In the genomic region with DNA sequence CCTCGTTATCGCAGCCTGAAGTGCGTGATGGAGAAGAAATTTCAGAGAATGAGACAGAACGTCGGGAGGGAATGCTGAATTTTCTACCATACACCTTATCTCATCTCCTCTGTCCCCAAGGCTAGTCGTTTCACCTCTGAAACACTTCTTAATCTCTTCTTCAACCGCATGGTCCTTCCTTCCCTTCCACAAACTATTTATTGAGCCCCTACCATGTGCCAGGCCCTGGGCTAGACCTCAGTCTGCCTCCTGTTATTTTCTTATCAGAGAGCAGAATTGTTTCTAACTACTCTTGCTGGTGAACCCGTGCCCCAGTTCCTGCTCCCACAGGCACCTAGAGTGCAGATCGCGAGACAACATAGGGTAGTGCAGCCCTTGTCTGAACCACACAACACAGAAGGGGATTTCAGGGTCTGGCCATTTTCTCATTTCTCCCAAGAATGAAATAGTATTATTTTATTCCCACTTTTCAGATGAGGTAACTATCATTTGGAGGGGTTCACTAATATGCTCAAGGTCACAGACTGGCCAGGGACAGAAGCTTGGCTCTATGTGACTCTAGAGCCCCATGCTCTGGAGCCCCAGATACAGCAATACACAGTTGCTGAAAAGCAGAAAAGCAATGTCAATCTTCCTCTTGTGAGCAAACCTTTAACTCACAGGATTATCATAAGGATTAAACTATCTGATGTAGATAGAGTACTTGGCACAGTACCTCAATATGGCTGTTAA, we compare ENCODE assay signal across 8 cellular contexts. TPM values are rescaled to one million over a fixed set of nuclear protein-coding genes. Genes with fewer than 3 reads are reported as not detected.
DNase-seq lines count a peak whose midpoint lies in the region; ATAC-seq and TF ChIP-seq lines count a peak whose summit lies in the region.

No MANE protein-coding gene starts in this region.

- peak overlapping the region; percentile 95 for H2AFZ ChIP-seq in IMR-90 (replicated peaks; ENCODE audit: low read length, poor library complexity)

- H3K23ac ChIP-seq in IMR-90 (ENCODE audit: low read depth, low read length), result peak overlapping the region; percentile 74

- no peak for TF ChIP-seq RAD21 in IMR-90 (IDR thresholded peaks at IDR 0.05; ENCODE audit: low read length)

- H3K14ac ChIP-seq in IMR-90 (replicated peaks; ENCODE audit: low read depth, low read length), result peak overlapping the region; percentile 68

- peak overlapping the region; percentile 100 for H3K4me2 ChIP-seq in IMR-90 (ENCODE audit: low read depth, low read length)

- POLR2A ChIA-PET in IMR-90 (lab: Charles Lee; ENCODE audit: unreplicated experiment), result no interaction called here

- H2BK20ac ChIP-seq in IMR-90 (ENCODE audit: low read depth, low read length), result no peak overlapping the region

- peak overlapping the region; percentile 82; the same call in 1 of the 2 replicates for H3K4ac ChIP-seq in IMR-90 (ENCODE audit: low read depth, low read length)

- peak overlapping the region; percentile 64 for H2BK5ac ChIP-seq in IMR-90 (ENCODE audit: low read depth, low read length, poor library complexity, severe bottlenecking)

- H3K4me3 ChIP-seq in IMR-90 (ENCODE audit: insufficient read depth, low read depth, low read length) (peak overlapping the region; percentile 94), thymus (ENCODE audit: low read length) (peak overlapping the region; percentile 96)

- H4K5ac ChIP-seq in IMR-90 (ENCODE audit: low read depth, low read length), result peak overlapping the region; percentile 90

- no peak overlapping the region; the same call in 1 of the 2 replicates for H3K18ac ChIP-seq in IMR-90 (ENCODE audit: low read depth, low read length)

- no CpG with 5 or more reads among the region's 10 CpGs for WGBS in IMR-90 (ENCODE audit: extremely low coverage in 2 of 2, insufficient read length in 1 of 2), 2 experiments
- 2% methylated on average over 10 of the region's 10 CpGs for WGBS in thymus

- H3K27ac ChIP-seq in IMR-90 (ENCODE audit: insufficient read depth, low read length) (peak overlapping the region; percentile 61), angular gyrus (ENCODE audit: low read depth, low read length) (peak overlapping the region; percentile 80), thymus (ENCODE audit: low read depth) (peak overlapping the region; percentile 32)

- peak overlapping the region; percentile 68 to 92; a peak in 3 of 4 replicates for H4K8ac ChIP-seq in IMR-90 (ENCODE audit: low read depth in 2 of 2, low read length in 2 of 2)

- H4K91ac ChIP-seq in IMR-90 (ENCODE audit: insufficient read depth, low read depth, low read length), result peak overlapping the region; percentile 63; the same call in 1 of the 2 replicates

- H2BK120ac ChIP-seq in IMR-90 (ENCODE audit: low read depth, low read length), result peak overlapping the region; percentile 13; the same call in 1 of the 2 replicates

- peak overlapping the region; percentile 80; the same call in 1 of the 2 replicates for H2AK5ac ChIP-seq in IMR-90 (ENCODE audit: low read depth, low read length)

- peaks cover 8% of the 10 kb centered on the region for H3K36me3 ChIP-seq in IMR-90 (ENCODE audit: control insufficient read depth, insufficient read depth, low read length)
- H3K36me3 ChIP-seq in thymus (ENCODE audit: control insufficient read depth, insufficient read depth), result peaks cover 12% of the 10 kb centered on the region

- in situ Hi-C loops in IMR-90 (cut with MboI; ENCODE audit: low sequenced_read_pairs), result no loop called here

- intact Hi-C loops in IMR-90 (cut with micrococcal nuclease), result no loop called here
- intact Hi-C loops in left colon (cut with DNase I, micrococcal nuclease), result no loop called here

- peaks cover 17% of the 10 kb centered on the region; the same call in 1 of the 2 replicates for H4K20me1 ChIP-seq in IMR-90 (ENCODE audit: insufficient read depth, low read length)

- ATAC-seq in IMR-90 (ENCODE audit: low read depth) (no peak), left colon (peak; percentile 43), HG03139 (IDR thresholded peaks at IDR 0.05; ENCODE audit: unreplicated experiment) (no peak)

- H3K9me3 ChIP-seq in IMR-90 (ENCODE audit: control insufficient read depth, insufficient read depth, low read length) (no peaks in the 10 kb centered on the region), thymus (ENCODE audit: control insufficient read depth) (no peaks in the 10 kb centered on the region)

- peak overlapping the region; percentile 29; the same call in 2 of the 3 replicates for H2BK15ac ChIP-seq in IMR-90 (ENCODE audit: low read depth, low read length)

- CTCF ChIA-PET in IMR-90 (lab: Yijun Ruan, JAX), result no interaction called here

- DNase-seq in GF-D8 (lab: John Stamatoyannopoulos, UW), result peak; percentile 6
- no peak for DNase-seq in IMR-90
- peak in 1 of 2 donors; percentile 46 for DNase-seq in left colon
- DNase-seq in DMS79 (lab: John Stamatoyannopoulos, UW), result no peak
- DNase-seq in NCI-H446 (lab: John Stamatoyannopoulos, UW), result no peak

- H2AK9ac ChIP-seq in IMR-90 (replicated peaks; ENCODE audit: low read depth, low read length, poor library complexity), result peak overlapping the region; percentile 47

- BruUV-seq in IMR-90 (replicated peaks; lab: Mats Ljungman, UMichigan), result no TSS peak

- H3K9me1 ChIP-seq in IMR-90 (ENCODE audit: insufficient read depth, low read length), result peaks cover 10% of the 10 kb centered on the region

- H3K27me3 ChIP-seq in IMR-90 (ENCODE audit: control insufficient read depth, insufficient read depth, low read length) (no peaks in the 10 kb centered on the region), thymus (ENCODE audit: control insufficient read depth, insufficient read depth) (no peaks in the 10 kb centered on the region)

- dilution Hi-C loops in IMR-90 (cut with HindIII; ENCODE audit: low sequenced_read_pairs, unreplicated experiment), result no loop called here

- peaks cover 13 to 45% of the 10 kb centered on the region in 2 experiments for H3K79me1 ChIP-seq in IMR-90 (ENCODE audit: low read depth in 1 of 2, low read length in 2 of 2)

- no peak overlapping the region for H3K56ac ChIP-seq in IMR-90 (ENCODE audit: extremely low read depth, insufficient read depth, low read length)

- TF ChIP-seq POLR2A in IMR-90 (IDR thresholded peaks at IDR 0.05; ENCODE audit: low read depth, low read length), result no peak

- TF ChIP-seq CTCF in IMR-90 (conservative IDR thresholded peaks at IDR 0.05; ENCODE audit: low read depth, low read length), result no peak

- H3K9ac ChIP-seq in IMR-90 (ENCODE audit: low read depth, low read length), result peak overlapping the region; percentile 76

- H3K4me1 ChIP-seq in IMR-90 (ENCODE audit: control insufficient read depth, insufficient read depth, low read length) (peaks cover 9% of the 10 kb centered on the region), thymus (ENCODE audit: control insufficient read depth, insufficient read depth, low read length) (peaks cover 19% of the 10 kb centered on the region)

TF ChIP-seq in IMR-90, 13 proteins besides CTCF, POLR2A, EP300 and RAD21:
- TF ChIP-seq MXI1 (IDR thresholded peaks at IDR 0.05; ENCODE audit: borderline replicate concordance, low read depth, low read length), result no peak
- TF ChIP-seq, protein P1, sequence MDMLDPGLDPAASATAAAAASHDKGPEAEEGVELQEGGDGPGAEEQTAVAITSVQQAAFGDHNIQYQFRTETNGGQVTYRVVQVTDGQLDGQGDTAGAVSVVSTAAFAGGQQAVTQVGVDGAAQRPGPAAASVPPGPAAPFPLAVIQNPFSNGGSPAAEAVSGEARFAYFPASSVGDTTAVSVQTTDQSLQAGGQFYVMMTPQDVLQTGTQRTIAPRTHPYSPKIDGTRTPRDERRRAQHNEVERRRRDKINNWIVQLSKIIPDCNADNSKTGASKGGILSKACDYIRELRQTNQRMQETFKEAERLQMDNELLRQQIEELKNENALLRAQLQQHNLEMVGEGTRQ (IDR thresholded peaks at IDR 0.05; ENCODE audit: low read depth, low read length), result no peak

RNA-seq across cellular contexts. Expression of a gene that starts 0.6 kb away (rescaled TPM):
- total RNA-seq in IMR-90 (2012; rRNA removed) (83.9 and 92.5 TPM in 2 replicates), left colon (10 to 100 TPM; 69.7 to 90.4 TPM)
- polyA plus RNA-seq in IMR-90 (2012; rRNA removed) (80.4 and 82.7 TPM in 2 replicates), thymus (58.1 TPM)
- 56.1 and 61.2 TPM in 2 replicates for polyA plus RNA-seq in IMR-90 (2012; cell fraction: cytosol; rRNA removed)
- polyA plus RNA-seq in IMR-90 (2012; cell fraction: nucleus; rRNA removed; ENCODE audit: low replicate concordance), result 21.5 and 56.6 TPM in 2 replicates

RNA-seq across cellular contexts. Expression of a gene that starts 8.3 kb away (rescaled TPM):
- 38.6 and 45.0 TPM in 2 replicates for total RNA-seq in IMR-90 (2012; rRNA removed)
- polyA plus RNA-seq in IMR-90 (2012; rRNA removed), result 45.7 and 45.9 TPM in 2 replicates
- 34.1 and 36.3 TPM in 2 replicates for polyA plus RNA-seq in IMR-90 (2012; cell fraction: cytosol; rRNA removed)
- polyA plus RNA-seq in IMR-90 (2012; cell fraction: nucleus; rRNA removed; ENCODE audit: low replicate concordance), result 40.4 and 55.5 TPM in 2 replicates
- total RNA-seq in left colon, result 10 to 100 TPM; 21.2 to 31.9 TPM
- 45.8 TPM for polyA plus RNA-seq in thymus

RNA-seq across cellular contexts. Expression of a gene that starts 31.7 kb away (rescaled TPM):
- total RNA-seq in IMR-90 (2012; rRNA removed), result 33.6 and 38.4 TPM in 2 replicates
- polyA plus RNA-seq in IMR-90 (2012; rRNA removed), result 14.3 and 17.2 TPM in 2 replicates
- 6.9 and 10.7 TPM in 2 replicates for polyA plus RNA-seq in IMR-90 (2012; cell fraction: cytosol; rRNA removed)
- 10.2 and 40.0 TPM in 2 replicates for polyA plus RNA-seq in IMR-90 (2012; cell fraction: nucleus; rRNA removed; ENCODE audit: low replicate concordance)
- total RNA-seq in left colon, result 10 to 100 TPM; 28.9 to 35.0 TPM
- polyA plus RNA-seq in thymus, result 20.6 TPM

RNA-seq across cellular contexts. Expression of a gene that starts 48.5 kb away (rescaled TPM):
- total RNA-seq in IMR-90 (2012; rRNA removed) (63.1 and 68.0 TPM in 2 replicates), left colon (10 to 100 TPM; 91.5 to 97.1 TPM)
- polyA plus RNA-seq in IMR-90 (2012; rRNA removed) (52.8 and 56.8 TPM in 2 replicates), thymus (50.6 TPM)
- 20.7 and 41.4 TPM in 2 replicates for polyA plus RNA-seq in IMR-90 (2012; cell fraction: cytosol; rRNA removed)
- polyA plus RNA-seq in IMR-90 (2012; cell fraction: nucleus; rRNA removed; ENCODE audit: low replicate concordance), result 38.3 and 88.4 TPM in 2 replicates
